15 cellular contexts compared by ENCODE assay signal in the genomic region with DNA sequence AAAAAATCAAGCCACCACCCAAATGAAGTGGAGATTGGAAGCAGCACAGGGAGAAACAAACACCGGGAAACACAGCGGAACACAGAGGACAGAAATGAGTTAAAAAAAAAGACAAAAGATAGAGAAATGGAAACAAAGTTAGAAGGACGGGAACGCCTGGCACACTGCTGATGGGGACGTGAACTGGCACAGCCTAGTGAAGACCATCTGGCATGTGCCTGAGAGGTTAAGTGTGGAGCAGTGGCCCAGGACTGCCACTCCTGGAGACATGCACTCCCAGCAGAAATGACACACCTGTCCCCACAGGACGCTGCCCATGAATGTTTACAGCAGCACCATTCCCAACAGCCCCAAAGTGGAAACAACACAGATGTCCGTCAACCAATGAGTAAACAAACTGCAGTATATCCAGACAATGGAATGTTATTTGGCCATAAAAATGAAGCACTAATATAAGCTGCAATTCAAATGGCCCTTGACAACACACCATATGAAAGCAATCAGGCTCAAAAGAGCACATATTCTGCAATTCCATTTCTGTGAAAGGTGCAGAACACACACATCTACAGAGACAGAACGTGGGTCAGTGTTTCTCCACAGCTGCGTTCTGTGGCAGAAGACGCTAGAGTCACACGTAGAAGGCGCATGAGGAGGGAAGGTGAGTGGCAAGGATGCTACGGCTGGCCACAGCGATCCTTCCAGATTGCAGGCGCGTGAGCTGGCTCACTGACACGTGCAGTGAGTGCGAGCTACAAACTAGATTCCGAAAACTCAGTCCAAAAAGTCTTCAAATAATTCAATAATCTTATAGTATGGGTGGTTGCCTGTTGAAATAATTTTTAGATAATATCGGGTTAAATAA. TPM values are rescaled to one million over a fixed set of nuclear protein-coding genes. Genes with fewer than 3 reads are reported as not detected.
A peak's percentile ranks its signal among the peaks of the same experiment; 100 is the strongest.
DNase-seq lines count a peak whose midpoint lies in the region; ATAC-seq, FAIRE-seq and TF ChIP-seq lines count a peak whose summit lies in the region.
"Had no signal": no experiment of that assay in that cellular context is flagged by ENCODE, and none has a peak within 500 bp of the region (broad histone marks: within the 10 kb centered on the region; RNA-seq: fewer than 3 reads in every experiment).

No MANE protein-coding gene starts in this region.

- H4K8ac ChIP-seq in H1 (ENCODE audit: extremely low read depth, insufficient read depth, low read length), result no peak overlapping the region

- DNase-seq in NCI-H1694 treated with DMSO at 0.1 percent for 48 hours (lab: John Stamatoyannopoulos, UW) (peak; percentile 2), NCI-H1694 (lab: John Stamatoyannopoulos, UW) (no peak), GM04504 (ENCODE audit: low read depth) (peak; percentile 38), H1 (ENCODE audit: low read depth in 1 of 2, low spot score in 2 of 2) (no peak), osteoblast (ENCODE audit: insufficient read length, low spot score, missing footprints) (peak; percentile 65)
- no peak for DNase-seq in activated effector memory CD4-positive, alpha-beta T cell treated with Interleukin-2 at 50 U/mL for 16 hours
- DNase-seq in activated CD4-positive, alpha-beta memory T cell treated with anti-CD3 and anti-CD28 coated beads, Interleukin-2, amount 10 ng/mL, durations not matched to agents 7 days and 5 days, result no peak
- DNase-seq: 8988T; activated CD4-positive, alpha-beta T cell treated with anti-CD3 and anti-CD28 coated beads for 36 hours; activated effector memory CD4-positive, alpha-beta T cell treated with anti-CD3 and anti-CD28 coated beads, Interleukin-2, amount 50 U/mL, for 16 hours; GOT3; OCI-M1; T-cell had no signal

- H3K9me3 Mint-ChIP-seq in activated CD4-positive, alpha-beta memory T cell treated with anti-CD3 and anti-CD28 coated beads, Interleukin-2, amount 10 ng/mL, durations not matched to agents 7 days and 5 days, result no peaks in the 10 kb centered on the region
- H3K9me3 Mint-ChIP-seq: T-cell had no signal

- H3K4me2 ChIP-seq in H1 (ENCODE audit: insufficient read depth in 1 of 2, low read depth in 2 of 2, low read length in 2 of 2) (no peak overlapping the region), osteoblast (ENCODE audit: insufficient read depth, low read length) (no peak overlapping the region)

- peaks cover 2% of the 10 kb centered on the region; the same call in 1 of the 2 replicates for H3K79me1 ChIP-seq in H1 (ENCODE audit: low read depth, low read length)

- no peak overlapping the region for H3K4ac ChIP-seq in H1 (replicated peaks; ENCODE audit: insufficient read length, low read depth, low read length)

- H4K91ac ChIP-seq in H1 (replicated peaks; ENCODE audit: insufficient read length, low read length), result no peak overlapping the region

- H3K4me1 ChIP-seq in H1 (replicated peaks in 1 of 4; ENCODE audit: control insufficient read depth in 3 of 4, insufficient read depth in 4 of 4, low read length in 3 of 4) (peaks cover 0 to 2% (median 0%) of the 10 kb centered on the region in 4 experiments; a peak in 2 of 7 replicates), osteoblast (ENCODE audit: insufficient read depth, low read length) (peaks cover under 1% of the 10 kb centered on the region)

- no peaks in the 10 kb centered on the region for H3K36me3 ChIP-seq in H1 (ENCODE audit: control insufficient read depth in 2 of 4, insufficient read depth in 4 of 4, low read length in 3 of 4)
- H3K36me3 ChIP-seq in osteoblast (ENCODE audit: insufficient read depth, low read length), result peaks cover 4% of the 10 kb centered on the region
- H3K36me3 ChIP-seq: thoracic aorta had no signal

- no peaks in the 10 kb centered on the region for H3K27me3 ChIP-seq in H1 (replicated peaks in 1 of 4; ENCODE audit: control insufficient read depth in 3 of 4, extremely low read depth in 1 of 4, insufficient read depth in 3 of 4, low read length in 3 of 4)
- no peaks in the 10 kb centered on the region for H3K27me3 ChIP-seq in osteoblast (ENCODE audit: insufficient read depth, low read length)

- no peak overlapping the region for H3K18ac ChIP-seq in H1 (ENCODE audit: extremely low read depth, low read length)

- TF ChIP-seq POLR2A in H1 (IDR thresholded peaks at IDR 0.05; ENCODE audit: control extremely low read depth in 1 of 2, low read depth in 2 of 2, low read length in 2 of 2), result no peak

- H2BK12ac ChIP-seq in H1 (ENCODE audit: low read depth, low read length), result no peak overlapping the region

- H2BK5ac ChIP-seq in H1 (ENCODE audit: low read depth, low read length), result peak overlapping the region; percentile 66; the same call in 1 of the 2 replicates

- no peak overlapping the region for H3K27ac Mint-ChIP-seq in activated CD4-positive, alpha-beta memory T cell treated with anti-CD3 and anti-CD28 coated beads, Interleukin-2, amount 10 ng/mL, durations not matched to agents 7 days and 5 days
- H3K27ac Mint-ChIP-seq: activated CD4-positive, alpha-beta T cell treated with anti-CD3 and anti-CD28 coated beads for 36 hours had no signal

- CTCF ChIA-PET in H1 (lab: Charles Lee; ENCODE audit: partially characterized antibody), result interaction anchor here (0.7 to 1.1 kb wide), 4 partner anchors 17 to 104 kb away, joined by 3 to 4 read pairs (median 3); a partner anchor contains a TSS
- CTCF ChIA-PET in activated CD4-positive, alpha-beta memory T cell treated with anti-CD3 and anti-CD28 coated beads, Interleukin-2, amount 10 ng/mL, durations not matched to agents 7 days and 5 days (lab: Charles Lee), result interaction anchor here (1.2 kb wide), 1 partner anchor 25 kb away, joined by 3 read pairs; a partner anchor contains a TSS

- 91% methylated on average over 20 of the region's 20 CpGs; no CpG with 5 or more reads in 1 of the 2 experiments for WGBS in H1 (ENCODE audit: extremely low coverage in 1 of 2, insufficient coverage in 1 of 2, insufficient read length in 1 of 2, insufficient replicate concordance in 2 of 2, low coverage in 1 of 2, low lambda C conversion rate in 2 of 2, missing lambda C conversion rate in 1 of 2), 2 experiments

- no peak overlapping the region for H2BK15ac ChIP-seq in H1 (ENCODE audit: low read length)

- H3K23me2 ChIP-seq in H1 (ENCODE audit: low read depth, low read length), result peaks cover 5% of the 10 kb centered on the region; the same call in 1 of the 2 replicates

- TF ChIP-seq EP300 in H1 (IDR thresholded peaks at IDR 0.05; ENCODE audit: borderline replicate concordance in 1 of 2, low read depth in 2 of 2, low read length in 2 of 2), result no peak

- H2AFZ ChIP-seq in H1 (ENCODE audit: low read length) (no peak overlapping the region), osteoblast (ENCODE audit: low read length) (no peak overlapping the region)

- no peak for ATAC-seq in GM21423 (IDR thresholded peaks at IDR 0.05; ENCODE audit: unreplicated experiment)
- ATAC-seq: activated CD4-positive, alpha-beta T cell treated with anti-CD3 and anti-CD28 coated beads for 36 hours; T-cell had no signal

- TF ChIP-seq RAD21 in H1 (IDR thresholded peaks at IDR 0.05 in 1 of 2, conservative IDR thresholded peaks at IDR 0.05 in 1 of 2; ENCODE audit: low read depth in 2 of 2, low read length in 2 of 2), result no peak

- H3K9ac ChIP-seq in H1 (replicated peaks in 1 of 4; ENCODE audit: extremely low read depth in 1 of 4, low read depth in 3 of 4, low read length in 3 of 4), result no peak overlapping the region; a peak in 1 of 7 replicates

- H4K5ac ChIP-seq in H1 (ENCODE audit: insufficient read length, low read depth, low read length), result no peak overlapping the region

- H3K4me1 Mint-ChIP-seq in activated CD4-positive, alpha-beta memory T cell treated with anti-CD3 and anti-CD28 coated beads, Interleukin-2, amount 10 ng/mL, durations not matched to agents 7 days and 5 days, result peaks cover 41% of the 10 kb centered on the region

- H3K14ac ChIP-seq in H1 (ENCODE audit: insufficient read length), result no peak overlapping the region

- no peaks in the 10 kb centered on the region for H3K27me3 Mint-ChIP-seq in activated CD4-positive, alpha-beta memory T cell treated with anti-CD3 and anti-CD28 coated beads, Interleukin-2, amount 10 ng/mL, durations not matched to agents 7 days and 5 days
- H3K27me3 Mint-ChIP-seq: activated CD4-positive, alpha-beta T cell treated with anti-CD3 and anti-CD28 coated beads for 36 hours; T-cell had no signal

- no peak overlapping the region for H3K4me3 Mint-ChIP-seq in activated CD4-positive, alpha-beta memory T cell treated with anti-CD3 and anti-CD28 coated beads, Interleukin-2, amount 10 ng/mL, durations not matched to agents 7 days and 5 days
- H3K4me3 Mint-ChIP-seq: activated CD4-positive, alpha-beta T cell treated with anti-CD3 and anti-CD28 coated beads for 36 hours had no signal

- H3K4me3 ChIP-seq in H1 (ENCODE audit: extremely low read depth in 1 of 4, insufficient read depth in 2 of 4, low read depth in 3 of 4, low read length in 4 of 4), result no peak overlapping the region
- H3K4me3 ChIP-seq in osteoblast (ENCODE audit: insufficient read depth, low read length), result no peak overlapping the region
- H3K4me3 ChIP-seq: thoracic aorta had no signal

- FAIRE-seq in H1 (lab: Jason Lieb, UNC), result no peak

- 0 out of 2 replicates have a peak overlapping the region, but pooled peaks have one; percentile 82 for H2AK5ac ChIP-seq in H1 (ENCODE audit: low read depth, low read length)

- H3K36me3 Mint-ChIP-seq in activated CD4-positive, alpha-beta memory T cell treated with anti-CD3 and anti-CD28 coated beads, Interleukin-2, amount 10 ng/mL, durations not matched to agents 7 days and 5 days (ENCODE audit: low read depth), result peaks cover 6% of the 10 kb centered on the region

- no peak overlapping the region for H3K23ac ChIP-seq in H1 (ENCODE audit: insufficient read length)

- TF ChIP-seq CTCF in H1 (IDR thresholded peaks at IDR 0.05; ENCODE audit: control extremely low read depth in 1 of 3, insufficient read depth in 1 of 3, low read depth in 1 of 3, low read length in 3 of 3), result no peak
- no peak for TF ChIP-seq CTCF in osteoblast (IDR thresholded peaks at IDR 0.05; ENCODE audit: extremely low read depth, low read depth, low read length)

- no peak overlapping the region for H3K56ac ChIP-seq in H1 (replicated peaks; ENCODE audit: insufficient read length, low read depth, low read length)

- no peaks in the 10 kb centered on the region for H3K9me3 ChIP-seq in H1 (ENCODE audit: insufficient read depth in 2 of 2, low read depth in 1 of 2, low read length in 1 of 2)
- H3K9me3 ChIP-seq in osteoblast (ENCODE audit: low read depth, low read length), result no peaks in the 10 kb centered on the region
- H3K9me3 ChIP-seq: thoracic aorta had no signal

- peaks cover 2 to 7% of the 10 kb centered on the region in 2 experiments for H4K20me1 ChIP-seq in H1 (replicated peaks in 1 of 2; ENCODE audit: control insufficient read depth in 1 of 2, insufficient read depth in 2 of 2, low read length in 2 of 2)
- H4K20me1 ChIP-seq in osteoblast (ENCODE audit: insufficient read depth, low read length), result peaks cover 17% of the 10 kb centered on the region

- H2BK20ac ChIP-seq in H1 (ENCODE audit: low read length), result no peak overlapping the region

- H2BK120ac ChIP-seq in H1 (replicated peaks; ENCODE audit: low read depth, low read length), result no peak overlapping the region

- POLR2A ChIA-PET in H1 (lab: Charles Lee; ENCODE audit: partially characterized antibody), result interaction anchor here (1.0 to 1.6 kb wide), 3 partner anchors 25 to 89 kb away, joined by 3 to 4 read pairs (median 4); a partner anchor contains a TSS
- POLR2A ChIA-PET in activated CD4-positive, alpha-beta memory T cell treated with anti-CD3 and anti-CD28 coated beads, Interleukin-2, amount 10 ng/mL, durations not matched to agents 7 days and 5 days (lab: Charles Lee), result interaction anchor here (0.9 kb wide), 1 partner anchor 25 kb away, joined by 3 read pairs; a partner anchor contains a TSS

- H3K27ac ChIP-seq in H1 (ENCODE audit: low read depth, low read length), result no peak overlapping the region
- no peak overlapping the region for H3K27ac ChIP-seq in osteoblast (ENCODE audit: low read depth, low read length)
- H3K27ac ChIP-seq: thoracic aorta had no signal

- peaks cover 6 to 35% of the 10 kb centered on the region in 2 experiments for H3K79me2 ChIP-seq in H1 (ENCODE audit: control insufficient read depth in 1 of 2, insufficient read depth in 2 of 2, low read length in 2 of 2)
- H3K79me2 ChIP-seq in osteoblast (ENCODE audit: insufficient read depth, low read length), result peaks cover 71% of the 10 kb centered on the region

RNA-seq across cellular contexts. Expression of a gene that starts 24.6 kb away (rescaled TPM):
- total RNA-seq in H1 (2021; fragmentation: NEBNext Ultra II Directional; extraction: Animal tissue kit (Norgen Biotek cat#: 25700)), result 78.9 and 82.8 TPM in 2 replicates
- polyA plus RNA-seq in H1 (2011; rRNA removed), result 83.6 and 108 TPM in 2 replicates
- 75.5 TPM for polyA plus RNA-seq in H1 (2011; cell fraction: cytosol; rRNA removed)
- polyA plus RNA-seq in H1 (2011; cell fraction: nucleus; rRNA removed), result 74.2 TPM
- polyA plus RNA-seq in H1 (2012, experiment 1 of 2), result 50.6 to 99.7 TPM (median 95.3 TPM) in 4 replicates
- polyA plus RNA-seq in H1 (2012, experiment 2 of 2), result 116 TPM
- polyA plus RNA-seq in H1 (2013, experiment 1 of 2), result 77.0 TPM
- polyA plus RNA-seq in H1 (2013, experiment 2 of 2), result 77.2 TPM
- 43.7 and 48.7 TPM in 2 replicates for polyA minus RNA-seq in H1 (2011; rRNA and poly(A)+ RNA removed)
- polyA minus RNA-seq in H1 (2011; cell fraction: cytosol; rRNA and poly(A)+ RNA removed), result 54.7 TPM
- 25.9 TPM for polyA minus RNA-seq in H1 (2011; cell fraction: nucleus; rRNA and poly(A)+ RNA removed)
- total RNA-seq in osteoblast, result 43.3 and 43.4 TPM in 2 replicates
- 10 to 100 TPM; 31.9 to 34.3 TPM for total RNA-seq in activated CD4-positive, alpha-beta memory T cell treated with anti-CD3 and anti-CD28 coated beads, Interleukin-2, amount 10 ng/mL, durations not matched to agents 7 days and 5 days

RNA-seq across cellular contexts. Expression of a gene that starts 25.1 kb away (rescaled TPM):
- 93.7 and 103 TPM in 2 replicates for total RNA-seq in H1 (2021; fragmentation: NEBNext Ultra II Directional; extraction: Animal tissue kit (Norgen Biotek cat#: 25700))
- polyA plus RNA-seq in H1 (2011; rRNA removed), result 155 and 189 TPM in 2 replicates
- 126 TPM for polyA plus RNA-seq in H1 (2011; cell fraction: cytosol; rRNA removed)
- 463 TPM for polyA plus RNA-seq in H1 (2011; cell fraction: nucleus; rRNA removed)
- 95.7 to 118 TPM (median 113 TPM) in 4 replicates for polyA plus RNA-seq in H1 (2012, experiment 1 of 2)
- polyA plus RNA-seq in H1 (2012, experiment 2 of 2), result 126 TPM
- 66.7 TPM for polyA plus RNA-seq in H1 (2013, experiment 1 of 2)
- 63.5 TPM for polyA plus RNA-seq in H1 (2013, experiment 2 of 2)
- 135 and 164 TPM in 2 replicates for polyA minus RNA-seq in H1 (2011; rRNA and poly(A)+ RNA removed)
- polyA minus RNA-seq in H1 (2011; cell fraction: cytosol; rRNA and poly(A)+ RNA removed), result 65.7 TPM
- polyA minus RNA-seq in H1 (2011; cell fraction: nucleus; rRNA and poly(A)+ RNA removed), result 123 TPM
- total RNA-seq in osteoblast, result 42.7 and 48.0 TPM in 2 replicates
- 10 to 100 TPM; 84.1 to 87.1 TPM for total RNA-seq in activated CD4-positive, alpha-beta memory T cell treated with anti-CD3 and anti-CD28 coated beads, Interleukin-2, amount 10 ng/mL, durations not matched to agents 7 days and 5 days

RNA-seq across cellular contexts. Expression of a gene that starts 53.8 kb away (rescaled TPM):
- total RNA-seq in H1 (2021; fragmentation: NEBNext Ultra II Directional; extraction: Animal tissue kit (Norgen Biotek cat#: 25700)), result 33.7 and 34.7 TPM in 2 replicates
- polyA plus RNA-seq in H1 (2011; rRNA removed), result 37.6 and 47.9 TPM in 2 replicates
- 33.5 TPM for polyA plus RNA-seq in H1 (2011; cell fraction: cytosol; rRNA removed)
- 50.2 TPM for polyA plus RNA-seq in H1 (2011; cell fraction: nucleus; rRNA removed)
- polyA plus RNA-seq in H1 (2012, experiment 1 of 2), result 18.3 to 27.4 TPM (median 25.2 TPM) in 4 replicates
- polyA plus RNA-seq in H1 (2012, experiment 2 of 2), result 30.5 TPM
- polyA plus RNA-seq in H1 (2013, experiment 1 of 2), result 25.1 TPM
- polyA plus RNA-seq in H1 (2013, experiment 2 of 2), result 24.1 TPM
- 14.2 and 14.4 TPM in 2 replicates for polyA minus RNA-seq in H1 (2011; rRNA and poly(A)+ RNA removed)
- 13.2 TPM for polyA minus RNA-seq in H1 (2011; cell fraction: cytosol; rRNA and poly(A)+ RNA removed)
- polyA minus RNA-seq in H1 (2011; cell fraction: nucleus; rRNA and poly(A)+ RNA removed), result 12.3 TPM
- total RNA-seq in osteoblast, result 33.3 and 41.3 TPM in 2 replicates
- under 1 TPM; 0.08 to 0.15 TPM for total RNA-seq in activated CD4-positive, alpha-beta memory T cell treated with anti-CD3 and anti-CD28 coated beads, Interleukin-2, amount 10 ng/mL, durations not matched to agents 7 days and 5 days

Comparison
In these comparisons a context has a peak if more than half of its experiments do, and no peak if none do; other contexts are left out.
1. DNase-seq: peak in NCI-H1694 treated with DMSO at 0.1 percent for 48 hours (single experiment), GM04504 (single experiment) and osteoblast (single experiment); none in NCI-H1694 (single experiment), H1 (0 of 2), activated effector memory CD4-positive, alpha-beta T cell treated with Interleukin-2 at 50 U/mL for 16 hours (single experiment) and activated CD4-positive, alpha-beta memory T cell treated with anti-CD3 and anti-CD28 coated beads, Interleukin-2, amount 10 ng/mL, durations not matched to agents 7 days and 5 days (single experiment).
2. RNA of a gene that starts 53.8 kb away (total RNA-seq): 33.3 to 41.3 TPM in osteoblast and 33.7 to 34.7 TPM in H1; 0.08 to 0.15 TPM in activated CD4-positive, alpha-beta memory T cell treated with anti-CD3 and anti-CD28 coated beads, Interleukin-2, amount 10 ng/mL, durations not matched to agents 7 days and 5 days; every median in the first group is over 10 times any median in the second.